27 cellular contexts compared by ENCODE assay signal in genomic region chrX:26007462-26007861, GRCh38.
"Had no signal": no experiment of that assay in that cellular context is flagged by ENCODE, and none has a peak within 500 bp of the region (broad histone marks: within the 10 kb centered on the region; RNA-seq: fewer than 3 reads in every experiment).

No MANE protein-coding gene starts in this region.

- H3K4me1 Mint-ChIP-seq: endodermal cell had no signal

- DNase-seq: colonic mucosa; cortex of kidney; dermis blood vessel endothelial cell; dorsolateral prefrontal cortex; effector CD4-positive, alpha-beta T cell; effector CD8-positive, alpha-beta T cell; effector memory CD4-positive, alpha-beta T cell; effector memory CD8-positive, alpha-beta T cell; endodermal cell; erythroblast; esophagus squamous epithelium; foreskin fibroblast; foreskin keratinocyte; foreskin melanocyte; gastrocnemius medialis; glutamatergic neuron; head of caudate nucleus; heart left ventricle; heart right ventricle had no signal

- H3K27me3 ChIP-seq: colonic mucosa, esophagus muscularis mucosa, esophagus squamous epithelium, foreskin keratinocyte, gastrocnemius medialis, gastroesophageal sphincter, heart left ventricle, heart right ventricle had no signal

- H3K9me3 ChIP-seq: colonic mucosa, esophagus muscularis mucosa, esophagus squamous epithelium, gastrocnemius medialis, gastroesophageal sphincter, heart left ventricle, heart right ventricle had no signal

- H3K4me3 ChIP-seq: colonic mucosa, coronary artery, dorsolateral prefrontal cortex, esophagus muscularis mucosa, esophagus squamous epithelium, gastrocnemius medialis, gastroesophageal sphincter, heart left ventricle, heart right ventricle had no signal

- H3K4me1 ChIP-seq: colonic mucosa, esophagus muscularis mucosa, esophagus squamous epithelium, foreskin keratinocyte, gastrocnemius medialis, gastroesophageal sphincter, heart left ventricle, heart right ventricle had no signal

- ATAC-seq: effector memory CD8-positive, alpha-beta T cell; esophagus mucosa; foreskin keratinocyte; gastrocnemius medialis; gastroesophageal sphincter; heart left ventricle; heart right ventricle had no signal

- H3K27ac ChIP-seq: colonic mucosa, coronary artery, dorsolateral prefrontal cortex, epithelial cell of prostate, esophagus muscularis mucosa, esophagus squamous epithelium, foreskin keratinocyte, gastrocnemius medialis, gastroesophageal sphincter, heart left ventricle, heart right ventricle had no signal

- H3K9me3 Mint-ChIP-seq: dendritic cell treated with granulocyte-macrophage colony-stimulating factor and Interleukin-4, amounts not matched to agents 40 ng/mL and 50 ng/mL, for 4 days had no signal

- H3K36me3 ChIP-seq: colonic mucosa, esophagus muscularis mucosa, esophagus squamous epithelium, gastrocnemius medialis, gastroesophageal sphincter, heart left ventricle, heart right ventricle had no signal

- FAIRE-seq: endometrium, endothelial cell of umbilical vein had no signal

- H3K4me3 Mint-ChIP-seq: dendritic cell treated with granulocyte-macrophage colony-stimulating factor and Interleukin-4, amounts not matched to agents 40 ng/mL and 50 ng/mL, for 4 days; effector memory CD8-positive, alpha-beta T cell; endodermal cell had no signal

- H3K27me3 Mint-ChIP-seq: dendritic cell treated with granulocyte-macrophage colony-stimulating factor and Interleukin-4, amounts not matched to agents 40 ng/mL and 50 ng/mL, for 4 days; effector memory CD8-positive, alpha-beta T cell had no signal

- H3K27ac Mint-ChIP-seq: dendritic cell treated with granulocyte-macrophage colony-stimulating factor and Interleukin-4, amounts not matched to agents 40 ng/mL and 50 ng/mL, for 4 days; effector memory CD8-positive, alpha-beta T cell; endodermal cell had no signal
